Comparison of ENCODE assay signal across 1 cellular context in the genomic region with DNA sequence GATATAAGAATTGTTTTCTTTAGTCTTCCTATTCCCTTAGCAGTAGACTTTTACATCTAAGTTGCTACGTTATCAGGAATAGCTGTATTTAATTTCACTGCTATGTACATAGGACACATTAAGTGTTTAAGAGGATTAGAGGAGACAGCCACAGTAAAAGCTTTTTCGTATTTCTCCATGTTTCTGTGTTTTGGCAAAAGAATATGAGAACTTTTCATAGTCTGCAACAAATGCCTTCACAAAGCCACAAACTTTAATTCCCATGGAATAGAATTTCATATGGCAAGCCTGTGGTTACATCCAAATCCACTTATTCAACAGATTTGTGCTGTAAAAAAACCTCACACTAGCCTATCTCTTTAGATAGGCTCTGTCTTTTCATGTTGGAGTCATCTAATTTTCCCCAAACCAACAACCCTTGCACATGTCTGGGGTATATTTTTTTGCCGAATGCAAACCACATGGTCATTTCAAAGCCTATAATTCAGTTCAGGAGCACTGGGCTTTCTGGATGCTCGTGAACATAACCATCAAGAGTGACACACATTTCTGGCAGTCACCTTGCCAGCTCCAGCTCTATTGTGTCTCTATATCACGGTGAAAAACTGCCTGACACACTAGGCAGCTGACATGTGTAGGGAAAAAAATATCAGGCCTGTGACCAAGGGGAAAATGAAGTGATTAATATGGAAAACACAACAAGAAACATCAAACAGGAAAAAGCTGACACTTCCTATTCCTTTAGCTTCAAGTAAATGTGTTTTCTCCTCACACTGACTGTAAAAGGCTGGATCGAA.
TF ChIP-seq lines count a peak whose summit lies in the region.

No MANE protein-coding gene starts in this region.

TF ChIP-seq in HEK293, 187 proteins besides CTCF, POLR2A, EP300 and RAD21 (continued from another document and continues in another):
- no peak for TF ChIP-seq AEBP2 (tag by site-specific recombination; IDR thresholded peaks at IDR 0.05; ENCODE audit: borderline replicate concordance)
- no peak for TF ChIP-seq ZNF585B (tag by site-specific recombination; IDR thresholded peaks at IDR 0.05)
- TF ChIP-seq ZNF341 (tag by site-specific recombination; IDR thresholded peaks at IDR 0.05; ENCODE audit: low read depth) = 0 out of 2 replicates have a peak, but pooled peaks have one; percentile 19
- TF ChIP-seq ZNF433 (tag by site-specific recombination; IDR thresholded peaks at IDR 0.05; ENCODE audit: low read depth) = no peak
- TF ChIP-seq ELK4 (IDR thresholded peaks at IDR 0.05; ENCODE audit: borderline replicate concordance, low read depth, low read length) = no peak
- TF ChIP-seq ZNF174 (tag by site-specific recombination; IDR thresholded peaks at IDR 0.05) = no peak
- no peak for TF ChIP-seq ZNF76 (tag by site-specific recombination; IDR thresholded peaks at IDR 0.05; ENCODE audit: borderline replicate concordance, low read depth)
- no peak for TF ChIP-seq GLIS2 (tag by site-specific recombination; IDR thresholded peaks at IDR 0.05)
- no peak for TF ChIP-seq ZNF175 (tag by site-specific recombination; IDR thresholded peaks at IDR 0.05)
- no peak for TF ChIP-seq ZFP41 (tag by site-specific recombination; IDR thresholded peaks at IDR 0.05; ENCODE audit: borderline replicate concordance)
- no peak for TF ChIP-seq ZBTB1 (tag by site-specific recombination; IDR thresholded peaks at IDR 0.05)
- no peak for TF ChIP-seq ZNF274 (IDR thresholded peaks at IDR 0.05; ENCODE audit: low read length)
- TF ChIP-seq ZNF274 (tag by site-specific recombination; IDR thresholded peaks at IDR 0.05; ENCODE audit: borderline replicate concordance) = no peak
- TF ChIP-seq ATF2 (tag by site-specific recombination; IDR thresholded peaks at IDR 0.05; ENCODE audit: low read depth) = no peak
- no peak for TF ChIP-seq ZNF768 (tag by site-specific recombination; IDR thresholded peaks at IDR 0.05)
- no peak for TF ChIP-seq ZNF791 (tag by site-specific recombination; IDR thresholded peaks at IDR 0.05)
- 0 out of 2 replicates have a peak, but pooled peaks have one; percentile 17 for TF ChIP-seq ZNF391 (tag by site-specific recombination; IDR thresholded peaks at IDR 0.05; ENCODE audit: borderline replicate concordance, low read depth)
- no peak for TF ChIP-seq ZNF37A (tag by site-specific recombination; IDR thresholded peaks at IDR 0.05)
- no peak for TF ChIP-seq ZNF623 (tag by site-specific recombination; IDR thresholded peaks at IDR 0.05)
- no peak for TF ChIP-seq ZNF558 (tag by site-specific recombination; IDR thresholded peaks at IDR 0.05)
- TF ChIP-seq ZNF670 (tag by site-specific recombination; IDR thresholded peaks at IDR 0.05; ENCODE audit: low read depth) = no peak
- no peak for TF ChIP-seq ZNF223 (tag by site-specific recombination; IDR thresholded peaks at IDR 0.05)
- no peak for TF ChIP-seq ZNF2 (tag by site-specific recombination; IDR thresholded peaks at IDR 0.05)
- no peak for TF ChIP-seq ZBTB48 (tag by site-specific recombination; IDR thresholded peaks at IDR 0.05)
- peak; percentile 87 for TF ChIP-seq FEZF1 (tag by site-specific recombination; IDR thresholded peaks at IDR 0.05)
- no peak for TF ChIP-seq EGR2 (tag by site-specific recombination; IDR thresholded peaks at IDR 0.05; ENCODE audit: low read depth)
- no peak for TF ChIP-seq ZBTB10 (tag by site-specific recombination; IDR thresholded peaks at IDR 0.05)
- TF ChIP-seq ZNF501 (tag by site-specific recombination; IDR thresholded peaks at IDR 0.05) = no peak; the same call in 1 of the 2 replicates
- no peak for TF ChIP-seq ZNF449 (tag by site-specific recombination; IDR thresholded peaks at IDR 0.05)
- TF ChIP-seq ZNF596 (tag by site-specific recombination; IDR thresholded peaks at IDR 0.05) = no peak
- TF ChIP-seq ZNF292 (tag by site-specific recombination; IDR thresholded peaks at IDR 0.05; ENCODE audit: borderline replicate concordance, low read depth) = no peak
- TF ChIP-seq ZNF677 (tag by site-specific recombination; IDR thresholded peaks at IDR 0.05) = no peak
- peak; percentile 91; the same call in 1 of the 2 replicates for TF ChIP-seq GLI2 (tag by site-specific recombination; IDR thresholded peaks at IDR 0.05; ENCODE audit: borderline replicate concordance, low read depth)
- no peak for TF ChIP-seq ZIC2 (tag by site-specific recombination; IDR thresholded peaks at IDR 0.05)
- no peak for TF ChIP-seq PRDM1 (tag by site-specific recombination; IDR thresholded peaks at IDR 0.05)
- TF ChIP-seq ZNF514 (tag by site-specific recombination; IDR thresholded peaks at IDR 0.05) = no peak
- TF ChIP-seq ZNF311 (tag by site-specific recombination; IDR thresholded peaks at IDR 0.05; ENCODE audit: borderline replicate concordance) = no peak
- TF ChIP-seq REPIN1 (tag by site-specific recombination; IDR thresholded peaks at IDR 0.05; ENCODE audit: low read depth) = no peak
- TF ChIP-seq ZNF121 (tag by site-specific recombination; IDR thresholded peaks at IDR 0.05) = no peak
- no peak for TF ChIP-seq ZNF707 (tag by site-specific recombination; IDR thresholded peaks at IDR 0.05)
- TF ChIP-seq ZNF548 (tag by site-specific recombination; IDR thresholded peaks at IDR 0.05) = no peak
- no peak for TF ChIP-seq GLIS1 (tag by site-specific recombination; IDR thresholded peaks at IDR 0.05)
- no peak for TF ChIP-seq ZNF571 (tag by site-specific recombination; IDR thresholded peaks at IDR 0.05)
- TF ChIP-seq ZNF324 (tag by site-specific recombination; IDR thresholded peaks at IDR 0.05) = no peak
- TF ChIP-seq SCRT2 (tag by site-specific recombination; IDR thresholded peaks at IDR 0.05) = peak; percentile 35
- no peak for TF ChIP-seq YY1 (tag by site-specific recombination; IDR thresholded peaks at IDR 0.05)
- TF ChIP-seq ZSCAN5A (tag by site-specific recombination; IDR thresholded peaks at IDR 0.05) = no peak
- TF ChIP-seq TRIM28 (IDR thresholded peaks at IDR 0.05; ENCODE audit: borderline replicate concordance, low read length) = no peak
- no peak for TF ChIP-seq ZNF660 (tag by site-specific recombination; IDR thresholded peaks at IDR 0.05)
- TF ChIP-seq ZNF366 (tag by site-specific recombination; conservative IDR thresholded peaks at IDR 0.05) = no peak
- TF ChIP-seq KLF7 (tag by site-specific recombination; IDR thresholded peaks at IDR 0.05; ENCODE audit: borderline replicate concordance) = no peak
- no peak for TF ChIP-seq ZNF266 (tag by site-specific recombination; IDR thresholded peaks at IDR 0.05; ENCODE audit: low read depth)
- TF ChIP-seq ZSCAN18 (tag by site-specific recombination; IDR thresholded peaks at IDR 0.05) = no peak
- no peak for TF ChIP-seq ZNF416 (tag by site-specific recombination; IDR thresholded peaks at IDR 0.05)
- TF ChIP-seq HOXA7 (CRISPR knock-in tag; IDR thresholded peaks at IDR 0.05; ENCODE audit: borderline replicate concordance) = no peak
- TF ChIP-seq ZNF48 (tag by site-specific recombination; IDR thresholded peaks at IDR 0.05) = no peak
- no peak for TF ChIP-seq ZNF561 (tag by site-specific recombination; IDR thresholded peaks at IDR 0.05; ENCODE audit: borderline replicate concordance)
- TF ChIP-seq ZNF510 (tag by site-specific recombination; IDR thresholded peaks at IDR 0.05; ENCODE audit: insufficient replicate concordance) = no peak
- TF ChIP-seq, protein P1, sequence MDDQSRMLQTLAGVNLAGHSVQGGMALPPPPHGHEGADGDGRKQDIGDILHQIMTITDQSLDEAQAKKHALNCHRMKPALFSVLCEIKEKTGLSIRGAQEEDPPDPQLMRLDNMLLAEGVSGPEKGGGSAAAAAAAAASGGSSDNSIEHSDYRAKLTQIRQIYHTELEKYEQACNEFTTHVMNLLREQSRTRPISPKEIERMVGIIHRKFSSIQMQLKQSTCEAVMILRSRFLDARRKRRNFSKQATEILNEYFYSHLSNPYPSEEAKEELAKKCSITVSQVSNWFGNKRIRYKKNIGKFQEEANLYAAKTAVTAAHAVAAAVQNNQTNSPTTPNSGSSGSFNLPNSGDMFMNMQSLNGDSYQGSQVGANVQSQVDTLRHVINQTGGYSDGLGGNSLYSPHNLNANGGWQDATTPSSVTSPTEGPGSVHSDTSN (CRISPR knock-in tag; IDR thresholded peaks at IDR 0.05) = no peak
- TF ChIP-seq ZNF664 (tag by site-specific recombination; IDR thresholded peaks at IDR 0.05) = no peak
